ENCODE assay signal across 9 cellular contexts in genomic region chr1:224328644-224329043, GRCh38. TPM values are rescaled to one million over a fixed set of nuclear protein-coding genes. Genes with fewer than 3 reads are reported as not detected.
DNase-seq lines count a peak whose midpoint lies in the region; ATAC-seq and TF ChIP-seq lines count a peak whose summit lies in the region.
"Had no signal": no experiment of that assay in that cellular context is flagged by ENCODE, and none has a peak within 500 bp of the region (broad histone marks: within the 10 kb centered on the region; RNA-seq: fewer than 3 reads in every experiment).

No MANE protein-coding gene starts in this region.

- H3K4me2 ChIP-seq in PC-9 = peak overlapping the region; percentile 88

- H3K27ac Mint-ChIP-seq in endodermal cell = no peak overlapping the region

- 0 out of 2 replicates have a peak, but pooled peaks cover 11% of the 10 kb centered on the region for H3K36me3 ChIP-seq in PC-9 (ENCODE audit: low read depth)
- H3K36me3 ChIP-seq in endodermal cell (ENCODE audit: control insufficient read depth, insufficient read depth, low read length) = peaks cover 16% of the 10 kb centered on the region
- no peaks in the 10 kb centered on the region for H3K36me3 ChIP-seq in rectal smooth muscle tissue (ENCODE audit: control insufficient read depth, insufficient read depth, low read length)

- CTCF ChIA-PET in PC-9 (lab: Charles Lee) = no interaction called here

- no peak overlapping the region for H2AFZ ChIP-seq in PC-9

- 93 to 98% methylated on average over 3 to 5 of the region's 6 CpGs for WGBS in endodermal cell (ENCODE audit: insufficient coverage in 1 of 2, insufficient read length in 1 of 2), 2 experiments

- TF ChIP-seq CTCF in GM12865 (IDR thresholded peaks at IDR 0.05; ENCODE audit: insufficient read depth, low read depth, low read length, missing control alignments) (no peak), PC-9 (conservative IDR thresholded peaks at IDR 0.05) (no peak), endodermal cell (conservative IDR thresholded peaks at IDR 0.05) (no peak)

- H3K27ac ChIP-seq in PC-9 = no peak overlapping the region
- no peak overlapping the region for H3K27ac ChIP-seq in endodermal cell (ENCODE audit: low read depth, low read length)
- H3K27ac ChIP-seq in rectal smooth muscle tissue (ENCODE audit: low read depth, low read length) = no peak overlapping the region

- H4K20me1 ChIP-seq in PC-9 (ENCODE audit: insufficient read depth) = no peaks in the 10 kb centered on the region; the same call in 1 of the 2 replicates

- peaks cover 43% of the 10 kb centered on the region for H3K79me2 ChIP-seq in PC-9 (ENCODE audit: low read depth)

- H3K4me1 Mint-ChIP-seq in endodermal cell = peaks cover 11% of the 10 kb centered on the region

- peaks cover 16% of the 10 kb centered on the region for H3K36me3 Mint-ChIP-seq in endodermal cell (ENCODE audit: low read depth)

- intact Hi-C loops in PC-9 (cut with micrococcal nuclease; ENCODE audit: unreplicated experiment) = no loop called here

- POLR2A ChIA-PET in PC-9 (lab: Charles Lee; ENCODE audit: unreplicated experiment) = no interaction called here

- H3F3A ChIP-seq in PC-9 (ENCODE audit: insufficient read depth, low read depth) = peaks cover 19% of the 10 kb centered on the region

- no peaks in the 10 kb centered on the region for H3K27me3 Mint-ChIP-seq in endodermal cell (ENCODE audit: insufficient read depth)

- DNase-seq in GM12865 (ENCODE audit: low read depth) = no peak
- no peak for DNase-seq in PC-9
- DNase-seq in endodermal cell = no peak
- no peak for DNase-seq in G401 (ENCODE audit: low spot score)
- DNase-seq: substantia nigra had no signal

- ATAC-seq in HG03039 (IDR thresholded peaks at IDR 0.05; ENCODE audit: unreplicated experiment) (no peak), GM21423 (IDR thresholded peaks at IDR 0.05; ENCODE audit: unreplicated experiment) (no peak)
- ATAC-seq: sciatic nerve had no signal

- H3K27me3 ChIP-seq in PC-9 (ENCODE audit: insufficient read depth, low read depth) = no peaks in the 10 kb centered on the region
- H3K27me3 ChIP-seq in endodermal cell (ENCODE audit: control insufficient read depth, insufficient read depth, low read length, poor library complexity, severe bottlenecking) = no peaks in the 10 kb centered on the region
- H3K27me3 ChIP-seq in rectal smooth muscle tissue (ENCODE audit: control insufficient read depth, insufficient read depth, low read length) = no peaks in the 10 kb centered on the region

- peak overlapping the region; percentile 98 for H3K4me3 ChIP-seq in GM12865 (ENCODE audit: low read depth, low read length)
- H3K4me3 ChIP-seq in PC-9 = peak overlapping the region; percentile 87; the same call in 1 of the 2 replicates
- H3K4me3 ChIP-seq in endodermal cell (ENCODE audit: low read length) = peak overlapping the region; percentile 96
- peak overlapping the region; percentile 79 for H3K4me3 ChIP-seq in rectal smooth muscle tissue (ENCODE audit: low read length)

- peak overlapping the region; percentile 89 for H3K4me3 Mint-ChIP-seq in endodermal cell

- H3K9ac ChIP-seq in endodermal cell (ENCODE audit: extremely low read depth, low read length, poor library complexity, severe bottlenecking) = no peak overlapping the region
- H3K9ac ChIP-seq in rectal smooth muscle tissue (ENCODE audit: low read length) = no peak overlapping the region

- peaks cover 14% of the 10 kb centered on the region for H3K4me1 ChIP-seq in PC-9 (replicated peaks; ENCODE audit: insufficient read depth)
- no peaks in the 10 kb centered on the region for H3K4me1 ChIP-seq in endodermal cell (ENCODE audit: control insufficient read depth, insufficient read depth, low read length)
- peaks cover 7% of the 10 kb centered on the region for H3K4me1 ChIP-seq in rectal smooth muscle tissue (ENCODE audit: control insufficient read depth, insufficient read depth, low read length)

- H3K9me3 ChIP-seq in PC-9 (ENCODE audit: insufficient read depth, low read depth) = no peaks in the 10 kb centered on the region
- no peaks in the 10 kb centered on the region for H3K9me3 ChIP-seq in endodermal cell (ENCODE audit: control insufficient read depth, low read length)

- H3K9me2 ChIP-seq in PC-9 (ENCODE audit: insufficient read depth) = no peaks in the 10 kb centered on the region

- H3K9me3 Mint-ChIP-seq in endodermal cell = no peaks in the 10 kb centered on the region

- in situ Hi-C loops in G401 (cut with HindIII; ENCODE audit: low sequenced_read_pairs) = no loop called here

- no TSS peak for BruUV-seq in PC-9 (replicated peaks; lab: Mats Ljungman, UMichigan)

RNA-seq across cellular contexts. Expression of gene NVL, which starts 1.3 kb away (rescaled TPM):
- total RNA-seq in PC-9 (2021) = 27.3 and 36.1 TPM in 2 replicates
- 10 to 100 TPM; 42.4 TPM for total RNA-seq in endodermal cell
- 41.4 TPM for polyA plus RNA-seq in endodermal cell (2013, experiment 1 of 2)
- 40.3 TPM for polyA plus RNA-seq in endodermal cell (2013, experiment 2 of 2)
- total RNA-seq in G401 (2014; rRNA removed; shearing (Covaris generic)) = 81.5 and 102 TPM in 2 replicates

RNA-seq across cellular contexts. Expression of gene CNIH4, which starts 28.0 kb away (rescaled TPM):
- total RNA-seq in PC-9 (2021) = 86.2 and 93.8 TPM in 2 replicates
- total RNA-seq in endodermal cell = 10 to 100 TPM; 63.7 to 67.8 TPM
- polyA plus RNA-seq in endodermal cell (2013, experiment 1 of 2) = 98.9 TPM
- 92.8 TPM for polyA plus RNA-seq in endodermal cell (2013, experiment 2 of 2)
- 110 and 140 TPM in 2 replicates for total RNA-seq in G401 (2014; rRNA removed; shearing (Covaris generic))
